In the genomic region with DNA sequence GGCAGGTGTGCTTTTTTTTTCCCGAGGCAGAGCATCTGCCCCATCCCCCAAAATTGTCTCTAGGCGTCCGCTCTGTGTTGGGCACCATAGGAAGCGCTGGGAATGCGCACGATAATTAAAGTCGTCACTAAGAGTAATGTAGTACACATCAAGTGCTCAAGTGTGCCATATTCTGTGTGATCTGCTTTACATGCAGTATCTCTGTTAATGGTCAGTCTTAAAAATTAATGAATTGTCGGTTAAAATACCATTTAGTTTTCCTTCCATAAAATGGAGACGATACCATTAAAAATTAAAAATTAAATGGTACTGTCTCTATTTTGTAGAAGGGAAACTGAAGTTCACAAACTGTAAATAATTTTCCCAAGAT, we compare ENCODE assay signal across 6 cellular contexts. TPM values are rescaled to one million over a fixed set of nuclear protein-coding genes. Genes with fewer than 3 reads are reported as not detected.
DNase-seq lines count a peak whose midpoint lies in the region; ATAC-seq and TF ChIP-seq lines count a peak whose summit lies in the region.

No MANE protein-coding gene starts in this region.

- H3K4me3 Mint-ChIP-seq in activated T-cell treated with anti-CD3 and anti-CD28 coated beads, Interleukin-2, amount 50 U/mL, for 4 hours: peak overlapping the region; percentile 99
- peak overlapping the region; percentile 100 for H3K4me3 Mint-ChIP-seq in T-helper 17 cell

- no peak for DNase-seq in activated T-cell treated with anti-CD3 and anti-CD28 coated beads, Interleukin-2, amount 50 U/mL, for 4 hours
- DNase-seq in activated T-cell treated with anti-CD3 and anti-CD28 coated beads, Interleukin-2, amount 50 U/mL, for 48 hours: no peak
- DNase-seq in T-helper 17 cell (no peak), left lung (no peak), NCI-H1417 (lab: John Stamatoyannopoulos, UW) (no peak), D341Med (ENCODE audit: low spot score) (no peak)

- H3K27ac ChIP-seq in left lung: peak overlapping the region; percentile 87 to 93

- ATAC-seq in activated T-cell treated with anti-CD3 and anti-CD28 coated beads, Interleukin-2, amount 50 U/mL, for 4 hours: peak; percentile 1 to 4
- peak; percentile 25 for ATAC-seq in T-helper 17 cell
- peak; percentile 35 for ATAC-seq in left lung

- H3K9me3 ChIP-seq in T-helper 17 cell (ENCODE audit: control insufficient read depth, low read length, poor library complexity, severe bottlenecking) (no peaks in the 10 kb centered on the region), left lung (no peaks in the 10 kb centered on the region)

- H3K27me3 ChIP-seq in left lung: no peaks in the 10 kb centered on the region

- intact Hi-C loops in left lung (cut with DNase I): no loop called here

- H3K36me3 ChIP-seq in left lung: peaks cover 0 to 14% of the 10 kb centered on the region in 2 donors

- H3K4me1 Mint-ChIP-seq in activated T-cell treated with anti-CD3 and anti-CD28 coated beads, Interleukin-2, amount 50 U/mL, for 4 hours (ENCODE audit: low read depth): peaks cover 57% of the 10 kb centered on the region
- H3K4me1 Mint-ChIP-seq in T-helper 17 cell: peaks cover 43% of the 10 kb centered on the region

- TF ChIP-seq CTCF in left lung (IDR thresholded peaks at IDR 0.05): no peak

- H3K27ac Mint-ChIP-seq in T-helper 17 cell: peak overlapping the region; percentile 100

- peaks cover 25 to 49% of the 10 kb centered on the region in 2 donors for H3K4me1 ChIP-seq in left lung

- peaks cover 4% of the 10 kb centered on the region for H3K9me3 Mint-ChIP-seq in activated T-cell treated with anti-CD3 and anti-CD28 coated beads, Interleukin-2, amount 50 U/mL, for 4 hours

- H3K27me3 Mint-ChIP-seq in activated T-cell treated with anti-CD3 and anti-CD28 coated beads, Interleukin-2, amount 50 U/mL, for 4 hours (ENCODE audit: low read depth): no peaks in the 10 kb centered on the region
- no peaks in the 10 kb centered on the region for H3K27me3 Mint-ChIP-seq in T-helper 17 cell

- H3K36me3 Mint-ChIP-seq in activated T-cell treated with anti-CD3 and anti-CD28 coated beads, Interleukin-2, amount 50 U/mL, for 4 hours (ENCODE audit: insufficient read depth): peaks cover 25% of the 10 kb centered on the region
- H3K36me3 Mint-ChIP-seq in T-helper 17 cell (ENCODE audit: low read depth): peaks cover 3% of the 10 kb centered on the region

- H3K4me3 ChIP-seq in left lung: peak overlapping the region; percentile 85 to 95

RNA-seq across cellular contexts. Expression of a gene that starts 0.5 kb away (rescaled TPM):
- 100 to 1,000 TPM; 417 to 558 (median 510) TPM for total RNA-seq in activated T-cell treated with anti-CD3 and anti-CD28 coated beads, Interleukin-2, amount 50 U/mL, for 4 hours
- total RNA-seq in T-helper 17 cell (100 to 1,000 TPM in 1 of 2 donors, 10 to 100 TPM in 1; 90.3 to 109 TPM), left lung (100 to 1,000 TPM; 111 to 149 TPM)

RNA-seq across cellular contexts. Expression of a gene that starts 49.5 kb away (rescaled TPM):
- 10 to 100 TPM; 54.7 to 61.1 (median 58.0) TPM for total RNA-seq in activated T-cell treated with anti-CD3 and anti-CD28 coated beads, Interleukin-2, amount 50 U/mL, for 4 hours
- total RNA-seq in T-helper 17 cell: 10 to 100 TPM; 65.5 to 75.3 TPM
- 10 to 100 TPM; 28.0 to 31.9 TPM for total RNA-seq in left lung

RNA-seq across cellular contexts. Expression of a gene that starts 54.8 kb away (rescaled TPM):
- total RNA-seq in activated T-cell treated with anti-CD3 and anti-CD28 coated beads, Interleukin-2, amount 50 U/mL, for 4 hours: 1 to 10 TPM; 6.9 to 8.5 (median 7.0) TPM
- total RNA-seq in T-helper 17 cell (1 to 10 TPM; 4.1 to 4.7 TPM), left lung (10 to 100 TPM; 16.8 to 17.7 TPM)

RNA-seq across cellular contexts. Expression of a gene that starts 56.5 kb away (rescaled TPM):
- 1 to 10 TPM in 2 of 3 donors, under 1 TPM in 1; 0.96 to 1.4 (median 1.3) TPM for total RNA-seq in activated T-cell treated with anti-CD3 and anti-CD28 coated beads, Interleukin-2, amount 50 U/mL, for 4 hours
- total RNA-seq in T-helper 17 cell (10 to 100 TPM; 11.6 to 85.3 TPM), left lung (1 to 10 TPM; 5.0 to 7.7 TPM)
